ENCODE assay signal across 17 cellular contexts in genomic region chr1:170146861-170147260, GRCh38. TPM values are rescaled to one million over a fixed set of nuclear protein-coding genes. Genes with fewer than 3 reads are reported as not detected.
DNase-seq lines count a peak whose midpoint lies in the region; ATAC-seq and TF ChIP-seq lines count a peak whose summit lies in the region.
"Had no signal": no experiment of that assay in that cellular context is flagged by ENCODE, and none has a peak within 500 bp of the region (broad histone marks: within the 10 kb centered on the region; RNA-seq: fewer than 3 reads in every experiment).

No MANE protein-coding gene starts in this region.

- H2AFZ ChIP-seq in Loucy (ENCODE audit: low read length): peak overlapping the region; percentile 44

- H3K4me2 ChIP-seq in Loucy (ENCODE audit: low read depth, low read length, poor library complexity, severe bottlenecking): peak overlapping the region; percentile 73

- TF ChIP-seq POLR2A in testis (IDR thresholded peaks at IDR 0.05): no peak

- intact Hi-C loops in cardiac septum (cut with DNase I) (loop anchor here (2.0 to 5.0 kb wide), 6 partner anchors 16 to 518 kb away; partner anchors contain the start of genes KIFAP3 and PRRX1), right cardiac atrium (cut with DNase I) (no loop called here), testis (cut with DNase I; ENCODE audit: low total_unique reads) (no loop called here)

- H4K20me1 ChIP-seq in Loucy (ENCODE audit: insufficient read depth, low read length, poor library complexity, severe bottlenecking): no peaks in the 10 kb centered on the region

- H3K9me3 ChIP-seq in cardiac muscle cell (ENCODE audit: low read depth): no peaks in the 10 kb centered on the region
- no peaks in the 10 kb centered on the region for H3K9me3 ChIP-seq in Loucy (ENCODE audit: insufficient read depth, low read depth, low read length)
- H3K9me3 ChIP-seq in right cardiac atrium (ENCODE audit: control insufficient read depth, low read length): no peaks in the 10 kb centered on the region
- no peaks in the 10 kb centered on the region for H3K9me3 ChIP-seq in testis
- H3K9me3 ChIP-seq: ovary had no signal

- TF ChIP-seq CTCF in cardiac muscle cell (IDR thresholded peaks at IDR 0.05; ENCODE audit: low read depth, low read length) (no peak), Loucy (conservative IDR thresholded peaks at IDR 0.05; ENCODE audit: low read length) (no peak), testis (IDR thresholded peaks at IDR 0.05) (no peak)

- H3K4me1 ChIP-seq in cardiac muscle cell (ENCODE audit: low read depth) (peaks cover 15% of the 10 kb centered on the region), Loucy (ENCODE audit: insufficient read depth, low read length, poor library complexity, severe bottlenecking) (peaks cover 53% of the 10 kb centered on the region), right cardiac atrium (ENCODE audit: control insufficient read depth, insufficient read depth, low read length) (no peaks in the 10 kb centered on the region), testis (no peaks in the 10 kb centered on the region)

- peaks cover 6% of the 10 kb centered on the region; the same call in 1 of the 2 replicates for H3F3A ChIP-seq in Loucy (ENCODE audit: low read depth)

- DNase-seq in cardiac muscle cell (ENCODE audit: low read depth in 1 of 2, low spot score in 1 of 2) (no peak), cardiac septum (ENCODE audit: low spot score) (no peak), right cardiac atrium (no peak), HUDEP-2 (lab: John Stamatoyannopoulos, UW; ENCODE audit: unreplicated experiment in 76 of 76) (no peak), testis (no peak), GDM1 (lab: John Stamatoyannopoulos, UW) (no peak)
- DNase-seq in stimulated activated naive CD8-positive, alpha-beta T cell treated with anti-CD3 and anti-CD28 coated beads, Interleukin-15, Interleukin-2, amounts not matched to agents 100 U/mL and 50 U/mL, for 24 hours: no peak
- DNase-seq: activated CD4-positive, alpha-beta T cell treated with anti-CD3 and anti-CD28 coated beads for 4 hours; central memory CD4-positive, alpha-beta T cell; Kasumi-1; NCI-H1436; ovary; RPMI8226 had no signal

- no peaks in the 10 kb centered on the region for H3K9me2 ChIP-seq in Loucy (replicated peaks; ENCODE audit: low read depth, low read length)

- 32% methylated on average over 3 of the region's 3 CpGs for WGBS in right cardiac atrium
- WGBS in testis, 2 donors: 41 to 43% methylated on average over 3 of the region's 3 CpGs

- H3K27me3 ChIP-seq in cardiac muscle cell: no peaks in the 10 kb centered on the region
- H3K27me3 ChIP-seq in Loucy (ENCODE audit: insufficient read depth, low read length, poor library complexity, severe bottlenecking): no peaks in the 10 kb centered on the region
- no peaks in the 10 kb centered on the region for H3K27me3 ChIP-seq in right cardiac atrium (ENCODE audit: control insufficient read depth, insufficient read depth)
- H3K27me3 ChIP-seq in testis: no peaks in the 10 kb centered on the region
- H3K27me3 ChIP-seq: ovary had no signal

- no peaks in the 10 kb centered on the region for H3K36me3 ChIP-seq in cardiac muscle cell
- H3K36me3 ChIP-seq in Loucy (ENCODE audit: insufficient read depth, low read length): no peaks in the 10 kb centered on the region
- H3K36me3 ChIP-seq in testis (ENCODE audit: low read depth, missing control alignments): no peaks in the 10 kb centered on the region
- H3K36me3 ChIP-seq: ovary had no signal

- H3K9ac ChIP-seq in Loucy (ENCODE audit: low read depth, low read length, poor library complexity, severe bottlenecking): peak overlapping the region; percentile 52

- no peak for ATAC-seq in right cardiac atrium
- peak; percentile 32 for ATAC-seq in stimulated activated naive CD8-positive, alpha-beta T cell treated with anti-CD3 and anti-CD28 coated beads, Interleukin-15, Interleukin-2, amounts not matched to agents 100 U/mL and 50 U/mL, for 24 hours
- ATAC-seq: esophagus mucosa had no signal

- no peak overlapping the region for H3K4me3 ChIP-seq in cardiac muscle cell
- H3K4me3 ChIP-seq in Loucy (ENCODE audit: low read length, poor library complexity, severe bottlenecking): peak overlapping the region; percentile 62
- H3K4me3 ChIP-seq in right cardiac atrium (ENCODE audit: low read length): peak overlapping the region; percentile 36
- no peak overlapping the region for H3K4me3 ChIP-seq in testis
- H3K4me3 ChIP-seq: ovary had no signal

- peak overlapping the region; percentile 61 for H3K27ac ChIP-seq in cardiac muscle cell
- H3K27ac ChIP-seq in right cardiac atrium (ENCODE audit: low read length): no peak overlapping the region
- no peak overlapping the region for H3K27ac ChIP-seq in testis
- H3K27ac ChIP-seq: ovary had no signal

- H3K79me2 ChIP-seq in Loucy (ENCODE audit: insufficient read depth, low read length): no peaks in the 10 kb centered on the region

RNA-seq across cellular contexts. Expression of gene NTMT2, which starts 1.1 kb away (rescaled TPM):
- total RNA-seq in cardiac muscle cell (not detected in 2 replicates), cardiac septum (2.0 TPM), right cardiac atrium (1 to 10 TPM; 1.3 to 7.4 (median 3.8) TPM), testis (1 to 10 TPM in 1 of 2 donors, not detected in 1; 1.8 TPM)
- polyA plus RNA-seq in cardiac muscle cell (0.55 and 0.71 TPM in 2 replicates), right cardiac atrium (1.6 TPM), testis (ENCODE audit: insufficient read depth, low read depth, low replicate concordance) (not detected)
- total RNA-seq: esophagus mucosa, liver, ovary had no signal
- polyA plus RNA-seq: liver, ovary, urinary bladder had no signal

Comparison
In these comparisons a context has a peak if more than half of its experiments do, and no peak if none do; other contexts are left out.
1. H3K4me3 ChIP-seq: peak in Loucy (single experiment) and right cardiac atrium (single experiment); none in cardiac muscle cell (single experiment) and testis (0 of 2).